1 cellular context compared by ENCODE assay signal in the genomic region with DNA sequence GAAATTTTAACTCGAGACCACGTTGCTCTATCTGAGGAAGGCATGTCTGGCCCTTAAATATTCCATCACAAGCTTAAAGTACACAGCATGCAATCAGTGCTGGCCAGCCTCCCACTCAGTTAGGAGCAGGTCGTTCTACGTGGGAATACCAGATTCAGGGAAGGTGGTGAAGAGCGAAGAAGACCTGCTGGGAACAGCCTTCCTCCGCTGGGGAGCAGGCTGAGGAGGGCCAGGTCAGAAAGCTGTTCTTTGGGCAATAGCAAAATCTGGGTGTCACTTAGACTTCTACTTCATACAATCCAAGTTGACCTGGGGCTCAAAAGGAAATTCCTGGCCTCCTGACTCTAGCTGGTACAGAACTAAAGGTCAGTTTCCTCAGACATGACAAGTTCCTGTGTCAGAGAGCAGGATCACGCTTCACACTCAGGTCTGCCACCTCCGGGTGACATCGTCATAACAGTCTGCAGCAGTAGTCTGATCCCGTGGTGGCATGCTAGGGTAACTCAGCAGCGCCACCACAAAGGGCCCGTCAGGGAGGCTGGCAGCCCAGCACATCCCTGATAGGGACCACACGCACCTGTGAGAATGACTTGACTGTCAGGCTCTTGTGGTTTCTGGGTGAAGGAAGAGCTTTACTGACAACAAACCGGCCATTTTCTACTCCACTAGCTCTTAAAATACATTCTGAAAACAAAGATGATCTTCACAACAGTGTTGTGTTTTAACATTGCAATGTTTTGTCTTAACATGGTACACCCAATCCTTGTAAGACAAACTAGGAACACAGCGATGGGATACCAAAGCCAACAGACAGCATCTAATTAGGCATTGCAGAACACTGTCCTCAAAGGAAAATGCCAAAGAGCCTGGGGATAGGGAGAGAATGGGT.
TF ChIP-seq lines count a peak whose summit lies in the region.

No MANE protein-coding gene starts in this region.

TF ChIP-seq in HepG2, 621 proteins besides CTCF, POLR2A, EP300 and RAD21 (continued from another document and continues in another):
- TF ChIP-seq, protein P1, sequence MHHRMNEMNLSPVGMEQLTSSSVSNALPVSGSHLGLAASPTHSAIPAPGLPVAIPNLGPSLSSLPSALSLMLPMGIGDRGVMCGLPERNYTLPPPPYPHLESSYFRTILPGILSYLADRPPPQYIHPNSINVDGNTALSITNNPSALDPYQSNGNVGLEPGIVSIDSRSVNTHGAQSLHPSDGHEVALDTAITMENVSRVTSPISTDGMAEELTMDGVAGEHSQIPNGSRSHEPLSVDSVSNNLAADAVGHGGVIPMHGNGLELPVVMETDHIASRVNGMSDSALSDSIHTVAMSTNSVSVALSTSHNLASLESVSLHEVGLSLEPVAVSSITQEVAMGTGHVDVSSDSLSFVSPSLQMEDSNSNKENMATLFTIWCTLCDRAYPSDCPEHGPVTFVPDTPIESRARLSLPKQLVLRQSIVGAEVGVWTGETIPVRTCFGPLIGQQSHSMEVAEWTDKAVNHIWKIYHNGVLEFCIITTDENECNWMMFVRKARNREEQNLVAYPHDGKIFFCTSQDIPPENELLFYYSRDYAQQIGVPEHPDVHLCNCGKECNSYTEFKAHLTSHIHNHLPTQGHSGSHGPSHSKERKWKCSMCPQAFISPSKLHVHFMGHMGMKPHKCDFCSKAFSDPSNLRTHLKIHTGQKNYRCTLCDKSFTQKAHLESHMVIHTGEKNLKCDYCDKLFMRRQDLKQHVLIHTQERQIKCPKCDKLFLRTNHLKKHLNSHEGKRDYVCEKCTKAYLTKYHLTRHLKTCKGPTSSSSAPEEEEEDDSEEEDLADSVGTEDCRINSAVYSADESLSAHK (CRISPR knock-in tag; IDR thresholded peaks at IDR 0.05; ENCODE audit: borderline replicate concordance) = no peak
- TF ChIP-seq, protein P2, sequence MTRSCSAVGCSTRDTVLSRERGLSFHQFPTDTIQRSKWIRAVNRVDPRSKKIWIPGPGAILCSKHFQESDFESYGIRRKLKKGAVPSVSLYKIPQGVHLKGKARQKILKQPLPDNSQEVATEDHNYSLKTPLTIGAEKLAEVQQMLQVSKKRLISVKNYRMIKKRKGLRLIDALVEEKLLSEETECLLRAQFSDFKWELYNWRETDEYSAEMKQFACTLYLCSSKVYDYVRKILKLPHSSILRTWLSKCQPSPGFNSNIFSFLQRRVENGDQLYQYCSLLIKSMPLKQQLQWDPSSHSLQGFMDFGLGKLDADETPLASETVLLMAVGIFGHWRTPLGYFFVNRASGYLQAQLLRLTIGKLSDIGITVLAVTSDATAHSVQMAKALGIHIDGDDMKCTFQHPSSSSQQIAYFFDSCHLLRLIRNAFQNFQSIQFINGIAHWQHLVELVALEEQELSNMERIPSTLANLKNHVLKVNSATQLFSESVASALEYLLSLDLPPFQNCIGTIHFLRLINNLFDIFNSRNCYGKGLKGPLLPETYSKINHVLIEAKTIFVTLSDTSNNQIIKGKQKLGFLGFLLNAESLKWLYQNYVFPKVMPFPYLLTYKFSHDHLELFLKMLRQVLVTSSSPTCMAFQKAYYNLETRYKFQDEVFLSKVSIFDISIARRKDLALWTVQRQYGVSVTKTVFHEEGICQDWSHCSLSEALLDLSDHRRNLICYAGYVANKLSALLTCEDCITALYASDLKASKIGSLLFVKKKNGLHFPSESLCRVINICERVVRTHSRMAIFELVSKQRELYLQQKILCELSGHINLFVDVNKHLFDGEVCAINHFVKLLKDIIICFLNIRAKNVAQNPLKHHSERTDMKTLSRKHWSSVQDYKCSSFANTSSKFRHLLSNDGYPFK (CRISPR knock-in tag; IDR thresholded peaks at IDR 0.05; ENCODE audit: borderline replicate concordance) = no peak
- TF ChIP-seq YEATS4 (CRISPR knock-in tag; IDR thresholded peaks at IDR 0.05; ENCODE audit: borderline replicate concordance) (no peak), HIVEP1 (CRISPR knock-in tag; IDR thresholded peaks at IDR 0.05) (no peak), ZSCAN30 (CRISPR knock-in tag; IDR thresholded peaks at IDR 0.05) (no peak), CREB1 (IDR thresholded peaks at IDR 0.05) (peak; percentile 72), CREB1 (CRISPR knock-in tag; IDR thresholded peaks at IDR 0.05) (no peak), ZNF547 (CRISPR knock-in tag; IDR thresholded peaks at IDR 0.05) (no peak), ZNF331 (CRISPR knock-in tag; IDR thresholded peaks at IDR 0.05) (peak; percentile 44; the same call in 1 of the 2 replicates), PHF8 (CRISPR knock-in tag; IDR thresholded peaks at IDR 0.05) (no peak), CEBPG (CRISPR knock-in tag; IDR thresholded peaks at IDR 0.05) (peak; percentile 22; the same call in 1 of the 2 replicates), ZNF766 (CRISPR knock-in tag; IDR thresholded peaks at IDR 0.05; ENCODE audit: borderline replicate concordance) (no peak), RELA (CRISPR knock-in tag; IDR thresholded peaks at IDR 0.05) (no peak), ZNF567 (CRISPR knock-in tag; IDR thresholded peaks at IDR 0.05; ENCODE audit: borderline replicate concordance) (no peak), ZBTB21 (CRISPR knock-in tag; IDR thresholded peaks at IDR 0.05) (peak; percentile 43; the same call in 1 of the 2 replicates), FOXA1 (IDR thresholded peaks at IDR 0.05) (no peak), FOXA1 (CRISPR knock-in tag; IDR thresholded peaks at IDR 0.05) (no peak), MBD4 (IDR thresholded peaks at IDR 0.05; ENCODE audit: borderline replicate concordance, low read length) (no peak), SNAI1 (CRISPR knock-in tag; IDR thresholded peaks at IDR 0.05; ENCODE audit: borderline replicate concordance) (no peak), ZNF564 (CRISPR knock-in tag; IDR thresholded peaks at IDR 0.05) (no peak), PAF1 (CRISPR knock-in tag; IDR thresholded peaks at IDR 0.05) (no peak), CCAR2 (optimal IDR thresholded peaks at IDR 0.05; ENCODE audit: low read depth, low read length) (no peak), ZNF839 (CRISPR knock-in tag; IDR thresholded peaks at IDR 0.05; ENCODE audit: borderline replicate concordance) (no peak), NFIC (IDR thresholded peaks at IDR 0.05; ENCODE audit: low read length) (no peak), KDM6A (CRISPR knock-in tag; IDR thresholded peaks at IDR 0.05; ENCODE audit: low read depth) (no peak), MED13 (CRISPR knock-in tag; IDR thresholded peaks at IDR 0.05) (no peak), ZNF788 (CRISPR knock-in tag; IDR thresholded peaks at IDR 0.05; ENCODE audit: borderline replicate concordance) (no peak), ZNF484 (CRISPR knock-in tag; IDR thresholded peaks at IDR 0.05; ENCODE audit: borderline replicate concordance, low read depth) (no peak), HNF4A (CRISPR knock-in tag; IDR thresholded peaks at IDR 0.05) (peak; percentile 13; the same call in 1 of the 2 replicates), KLF6 (CRISPR knock-in tag; IDR thresholded peaks at IDR 0.05) (no peak), AKAP8 (CRISPR knock-in tag; IDR thresholded peaks at IDR 0.05) (no peak), ZFX (CRISPR knock-in tag; IDR thresholded peaks at IDR 0.05; ENCODE audit: low read depth) (0 out of 2 replicates have a peak, but pooled peaks have one; percentile 19), FOXK2 (IDR thresholded peaks at IDR 0.05) (no peak), SP5 (CRISPR knock-in tag; IDR thresholded peaks at IDR 0.05; ENCODE audit: borderline replicate concordance, low read depth) (no peak), ZNF432 (CRISPR knock-in tag; IDR thresholded peaks at IDR 0.05; ENCODE audit: borderline replicate concordance) (no peak), HMGA1 (CRISPR knock-in tag; conservative IDR thresholded peaks at IDR 0.05) (no peak), NFKBIZ (CRISPR knock-in tag; IDR thresholded peaks at IDR 0.05) (no peak)
- TF ChIP-seq, protein P3, sequence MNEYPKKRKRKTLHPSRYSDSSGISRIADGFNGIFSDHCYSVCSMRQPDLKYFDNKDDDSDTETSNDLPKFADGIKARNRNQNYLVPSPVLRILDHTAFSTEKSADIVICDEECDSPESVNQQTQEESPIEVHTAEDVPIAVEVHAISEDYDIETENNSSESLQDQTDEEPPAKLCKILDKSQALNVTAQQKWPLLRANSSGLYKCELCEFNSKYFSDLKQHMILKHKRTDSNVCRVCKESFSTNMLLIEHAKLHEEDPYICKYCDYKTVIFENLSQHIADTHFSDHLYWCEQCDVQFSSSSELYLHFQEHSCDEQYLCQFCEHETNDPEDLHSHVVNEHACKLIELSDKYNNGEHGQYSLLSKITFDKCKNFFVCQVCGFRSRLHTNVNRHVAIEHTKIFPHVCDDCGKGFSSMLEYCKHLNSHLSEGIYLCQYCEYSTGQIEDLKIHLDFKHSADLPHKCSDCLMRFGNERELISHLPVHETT (CRISPR knock-in tag; conservative IDR thresholded peaks at IDR 0.05) = no peak
- TF ChIP-seq, protein P4, sequence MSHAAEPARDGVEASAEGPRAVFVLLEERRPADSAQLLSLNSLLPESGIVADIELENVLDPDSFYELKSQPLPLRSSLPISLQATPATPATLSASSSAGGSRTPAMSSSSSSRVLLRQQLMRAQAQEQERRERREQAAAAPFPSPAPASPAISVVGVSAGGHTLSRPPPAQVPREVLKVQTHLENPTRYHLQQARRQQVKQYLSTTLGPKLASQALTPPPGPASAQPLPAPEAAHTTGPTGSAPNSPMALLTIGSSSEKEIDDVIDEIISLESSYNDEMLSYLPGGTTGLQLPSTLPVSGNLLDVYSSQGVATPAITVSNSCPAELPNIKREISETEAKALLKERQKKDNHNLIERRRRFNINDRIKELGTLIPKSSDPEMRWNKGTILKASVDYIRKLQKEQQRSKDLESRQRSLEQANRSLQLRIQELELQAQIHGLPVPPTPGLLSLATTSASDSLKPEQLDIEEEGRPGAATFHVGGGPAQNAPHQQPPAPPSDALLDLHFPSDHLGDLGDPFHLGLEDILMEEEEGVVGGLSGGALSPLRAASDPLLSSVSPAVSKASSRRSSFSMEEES (CRISPR knock-in tag; IDR thresholded peaks at IDR 0.05) = peak; percentile 45; the same call in 1 of the 2 replicates
- TF ChIP-seq, protein P5, sequence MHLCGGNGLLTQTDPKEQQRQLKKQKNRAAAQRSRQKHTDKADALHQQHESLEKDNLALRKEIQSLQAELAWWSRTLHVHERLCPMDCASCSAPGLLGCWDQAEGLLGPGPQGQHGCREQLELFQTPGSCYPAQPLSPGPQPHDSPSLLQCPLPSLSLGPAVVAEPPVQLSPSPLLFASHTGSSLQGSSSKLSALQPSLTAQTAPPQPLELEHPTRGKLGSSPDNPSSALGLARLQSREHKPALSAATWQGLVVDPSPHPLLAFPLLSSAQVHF (CRISPR knock-in tag; IDR thresholded peaks at IDR 0.05) = no peak
- TF ChIP-seq, protein P6, sequence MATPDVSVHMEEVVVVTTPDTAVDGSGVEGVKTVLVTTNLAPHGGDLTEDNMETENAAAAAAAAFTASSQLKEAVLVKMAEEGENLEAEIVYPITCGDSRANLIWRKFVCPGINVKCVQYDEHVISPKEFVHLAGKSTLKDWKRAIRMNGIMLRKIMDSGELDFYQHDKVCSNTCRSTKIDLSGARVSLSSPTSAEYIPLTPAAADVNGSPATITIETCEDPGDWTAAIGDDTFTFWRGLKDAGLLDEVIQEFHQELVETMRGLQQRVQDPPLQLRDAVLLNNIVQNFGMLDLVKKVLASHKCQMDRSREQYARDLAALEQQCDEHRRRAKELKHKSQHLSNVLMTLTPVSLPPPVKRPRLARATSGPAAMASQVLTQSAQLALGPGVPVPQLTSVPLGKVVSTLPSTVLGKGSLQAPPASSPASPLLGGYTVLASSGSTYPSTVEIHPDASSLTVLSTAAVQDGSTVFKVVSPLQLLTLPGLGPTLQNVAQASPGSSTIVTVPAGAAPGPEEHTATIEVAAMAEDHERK (CRISPR knock-in tag; IDR thresholded peaks at IDR 0.05; ENCODE audit: low read depth) = no peak
- TF ChIP-seq, protein P7, sequence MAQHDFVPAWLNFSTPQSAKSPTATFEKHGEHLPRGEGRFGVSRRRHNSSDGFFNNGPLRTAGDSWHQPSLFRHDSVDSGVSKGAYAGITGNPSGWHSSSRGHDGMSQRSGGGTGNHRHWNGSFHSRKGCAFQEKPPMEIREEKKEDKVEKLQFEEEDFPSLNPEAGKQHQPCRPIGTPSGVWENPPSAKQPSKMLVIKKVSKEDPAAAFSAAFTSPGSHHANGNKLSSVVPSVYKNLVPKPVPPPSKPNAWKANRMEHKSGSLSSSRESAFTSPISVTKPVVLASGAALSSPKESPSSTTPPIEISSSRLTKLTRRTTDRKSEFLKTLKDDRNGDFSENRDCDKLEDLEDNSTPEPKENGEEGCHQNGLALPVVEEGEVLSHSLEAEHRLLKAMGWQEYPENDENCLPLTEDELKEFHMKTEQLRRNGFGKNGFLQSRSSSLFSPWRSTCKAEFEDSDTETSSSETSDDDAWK (CRISPR knock-in tag; IDR thresholded peaks at IDR 0.05) = no peak
- TF ChIP-seq, protein P8, sequence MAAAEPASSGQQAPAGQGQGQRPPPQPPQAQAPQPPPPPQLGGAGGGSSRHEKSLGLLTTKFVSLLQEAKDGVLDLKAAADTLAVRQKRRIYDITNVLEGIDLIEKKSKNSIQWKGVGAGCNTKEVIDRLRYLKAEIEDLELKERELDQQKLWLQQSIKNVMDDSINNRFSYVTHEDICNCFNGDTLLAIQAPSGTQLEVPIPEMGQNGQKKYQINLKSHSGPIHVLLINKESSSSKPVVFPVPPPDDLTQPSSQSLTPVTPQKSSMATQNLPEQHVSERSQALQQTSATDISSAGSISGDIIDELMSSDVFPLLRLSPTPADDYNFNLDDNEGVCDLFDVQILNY (CRISPR knock-in tag; conservative IDR thresholded peaks at IDR 0.05) = no peak
- TF ChIP-seq, protein P9, sequence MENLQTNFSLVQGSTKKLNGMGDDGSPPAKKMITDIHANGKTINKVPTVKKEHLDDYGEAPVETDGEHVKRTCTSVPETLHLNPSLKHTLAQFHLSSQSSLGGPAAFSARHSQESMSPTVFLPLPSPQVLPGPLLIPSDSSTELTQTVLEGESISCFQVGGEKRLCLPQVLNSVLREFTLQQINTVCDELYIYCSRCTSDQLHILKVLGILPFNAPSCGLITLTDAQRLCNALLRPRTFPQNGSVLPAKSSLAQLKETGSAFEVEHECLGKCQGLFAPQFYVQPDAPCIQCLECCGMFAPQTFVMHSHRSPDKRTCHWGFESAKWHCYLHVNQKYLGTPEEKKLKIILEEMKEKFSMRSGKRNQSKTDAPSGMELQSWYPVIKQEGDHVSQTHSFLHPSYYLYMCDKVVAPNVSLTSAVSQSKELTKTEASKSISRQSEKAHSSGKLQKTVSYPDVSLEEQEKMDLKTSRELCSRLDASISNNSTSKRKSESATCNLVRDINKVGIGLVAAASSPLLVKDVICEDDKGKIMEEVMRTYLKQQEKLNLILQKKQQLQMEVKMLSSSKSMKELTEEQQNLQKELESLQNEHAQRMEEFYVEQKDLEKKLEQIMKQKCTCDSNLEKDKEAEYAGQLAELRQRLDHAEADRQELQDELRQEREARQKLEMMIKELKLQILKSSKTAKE (CRISPR knock-in tag; IDR thresholded peaks at IDR 0.05; ENCODE audit: borderline replicate concordance) = no peak
- TF ChIP-seq, protein P10, sequence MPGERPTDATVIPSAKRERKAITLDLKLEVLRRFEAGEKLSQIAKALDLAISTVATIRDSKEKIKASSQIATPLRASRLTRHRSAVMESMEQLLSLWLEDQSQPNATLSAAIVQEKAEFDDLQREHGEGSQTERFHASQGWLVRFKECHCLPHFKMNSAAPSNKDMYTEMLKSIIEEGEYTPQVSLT (CRISPR knock-in tag; IDR thresholded peaks at IDR 0.05; ENCODE audit: borderline replicate concordance, low read depth) = no peak
- TF ChIP-seq, protein P11, sequence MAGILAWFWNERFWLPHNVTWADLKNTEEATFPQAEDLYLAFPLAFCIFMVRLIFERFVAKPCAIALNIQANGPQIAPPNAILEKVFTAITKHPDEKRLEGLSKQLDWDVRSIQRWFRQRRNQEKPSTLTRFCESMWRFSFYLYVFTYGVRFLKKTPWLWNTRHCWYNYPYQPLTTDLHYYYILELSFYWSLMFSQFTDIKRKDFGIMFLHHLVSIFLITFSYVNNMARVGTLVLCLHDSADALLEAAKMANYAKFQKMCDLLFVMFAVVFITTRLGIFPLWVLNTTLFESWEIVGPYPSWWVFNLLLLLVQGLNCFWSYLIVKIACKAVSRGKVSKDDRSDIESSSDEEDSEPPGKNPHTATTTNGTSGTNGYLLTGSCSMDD (CRISPR knock-in tag; IDR thresholded peaks at IDR 0.05) = no peak
